5 cellular contexts compared by ENCODE assay signal in the genomic region with DNA sequence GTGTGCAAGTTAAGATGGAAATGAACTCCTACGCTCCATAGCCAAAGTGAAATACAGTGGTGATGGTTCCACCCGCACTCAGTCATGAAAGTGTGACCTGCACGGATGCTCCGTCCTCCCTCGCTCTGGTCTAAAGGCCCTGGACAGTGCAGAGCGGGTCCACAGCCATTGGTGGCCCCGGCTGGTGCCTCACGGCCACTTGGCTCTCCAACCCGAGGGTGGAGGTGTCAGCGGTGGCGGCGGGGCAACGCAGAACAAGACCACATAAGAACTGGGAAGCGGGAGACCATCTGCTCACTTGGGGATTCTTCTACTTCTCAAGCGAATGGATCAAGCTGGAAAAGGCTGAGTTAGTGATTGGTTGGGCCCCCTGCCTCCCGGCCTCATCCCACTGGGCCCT.
"Had no signal": no experiment of that assay in that cellular context is flagged by ENCODE, and none has a peak within 500 bp of the region (broad histone marks: within the 10 kb centered on the region; RNA-seq: fewer than 3 reads in every experiment).

No MANE protein-coding gene starts in this region.

- ATAC-seq: HepG2, K562 had no signal

- H3K27ac ChIP-seq: KMS-11 had no signal

- H3K4me2 ChIP-seq: KMS-11 had no signal

- DNase-seq: KBM-7, KG1 had no signal

- H3K9ac ChIP-seq: KMS-11 had no signal

- H3K4me3 ChIP-seq: K562 had no signal
